In genomic region chr12:42166501-42166900, GRCh38 we compare ENCODE assay signal across 30 cellular contexts. TPM values are rescaled to one million over a fixed set of nuclear protein-coding genes. Genes with fewer than 3 reads are reported as not detected.
DNase-seq lines count a peak whose midpoint lies in the region; ATAC-seq and TF ChIP-seq lines count a peak whose summit lies in the region.
"Had no signal": no experiment of that assay in that cellular context is flagged by ENCODE, and none has a peak within 500 bp of the region (broad histone marks: within the 10 kb centered on the region; RNA-seq: fewer than 3 reads in every experiment).

No MANE protein-coding gene starts in this region.

- CTCF ChIA-PET in activated CD4-positive, alpha-beta T cell treated with anti-CD3 and anti-CD28 coated beads for 36 hours (lab: Charles Lee): no interaction called here

- peaks cover 20% of the 10 kb centered on the region for H3K4me1 Mint-ChIP-seq in activated CD4-positive, alpha-beta T cell treated with anti-CD3 and anti-CD28 coated beads for 36 hours
- peaks cover 36% of the 10 kb centered on the region for H3K4me1 Mint-ChIP-seq in chondrocyte (ENCODE audit: low read depth)

- TF ChIP-seq CTCF in chondrocyte (IDR thresholded peaks at IDR 0.05): no peak

- no peak for DNase-seq in activated CD4-positive, alpha-beta T cell treated with anti-CD3 and anti-CD28 coated beads for 36 hours
- DNase-seq in activated CD4-positive, alpha-beta T cell treated with anti-CD3 and anti-CD28 coated beads for 4 hours: no peak
- DNase-seq in HCEC 1CT: peak; percentile 71
- no peak for DNase-seq in chondrocyte (ENCODE audit: low spot score)
- peak; percentile 71 for DNase-seq in skeletal muscle cell (ENCODE audit: low read depth)
- no peak for DNase-seq in amniotic stem cell (lab: John Stamatoyannopoulos, UW)
- no peak for DNase-seq in stimulated activated CD4-positive, alpha-beta T cell treated with anti-CD3 and anti-CD28 coated beads, Interleukin-4, amount 100 ng/mL, for 24 hours
- DNase-seq: activated CD4-positive, alpha-beta T cell treated with anti-CD3 and anti-CD28 coated beads for 48 hours; activated T-cell treated with anti-CD3 and anti-CD28 coated beads, Interleukin-2, amount 50 U/mL, for 4 hours; CD8-positive, alpha-beta memory T cell; cortex of kidney; GDM1; islet precursor cell; left ventricle myocardium superior; naive B cell; NCI-H1048; NCI-H1694; psoas muscle; sigmoid colon; stimulated activated CD4-positive, alpha-beta T cell treated with anti-CD3 and anti-CD28 coated beads, Interleukin-15, amount 100 ng/mL, for 24 hours; stimulated activated naive CD8-positive, alpha-beta T cell treated with anti-CD3 and anti-CD28 coated beads, Interleukin-15, Interleukin-2, amounts not matched to agents 100 U/mL and 50 U/mL, for 24 hours; T-helper 2 cell had no signal

- H3K4me3 Mint-ChIP-seq in activated CD4-positive, alpha-beta T cell treated with anti-CD3 and anti-CD28 coated beads for 36 hours: no peak overlapping the region
- H3K4me3 Mint-ChIP-seq in chondrocyte (ENCODE audit: unreplicated experiment): no peak overlapping the region
- H3K4me3 Mint-ChIP-seq: activated T-cell treated with anti-CD3 and anti-CD28 coated beads, Interleukin-2, amount 50 U/mL, for 4 hours; B cell; CD8-positive, alpha-beta memory T cell; GM23338; mesothelial cell of epicardium; naive B cell had no signal

- POLR2A ChIA-PET in activated CD4-positive, alpha-beta T cell treated with anti-CD3 and anti-CD28 coated beads for 36 hours (lab: Charles Lee): no interaction called here

- intact Hi-C loops in activated CD4-positive, alpha-beta T cell treated with anti-CD3 and anti-CD28 coated beads for 36 hours (cut with DNase I, micrococcal nuclease): no loop called here

- H3K36me3 Mint-ChIP-seq in activated CD4-positive, alpha-beta T cell treated with anti-CD3 and anti-CD28 coated beads for 36 hours (ENCODE audit: low read depth): peaks cover 7% of the 10 kb centered on the region
- H3K36me3 Mint-ChIP-seq in chondrocyte (ENCODE audit: low read depth): peaks cover 2% of the 10 kb centered on the region
- H3K36me3 Mint-ChIP-seq: naive B cell had no signal

- H3K9me3 Mint-ChIP-seq in activated CD4-positive, alpha-beta T cell treated with anti-CD3 and anti-CD28 coated beads for 36 hours (ENCODE audit: low read depth): no peaks in the 10 kb centered on the region
- H3K9me3 Mint-ChIP-seq in chondrocyte (ENCODE audit: low read depth): no peaks in the 10 kb centered on the region
- H3K9me3 Mint-ChIP-seq: activated T-cell treated with anti-CD3 and anti-CD28 coated beads, Interleukin-2, amount 50 U/mL, for 4 hours; CD8-positive, alpha-beta memory T cell; GM23338 had no signal

- peak overlapping the region; percentile 42 for H3K27ac Mint-ChIP-seq in activated CD4-positive, alpha-beta T cell treated with anti-CD3 and anti-CD28 coated beads for 36 hours
- H3K27ac Mint-ChIP-seq in chondrocyte (ENCODE audit: unreplicated experiment): peak overlapping the region; percentile 79
- H3K27ac Mint-ChIP-seq: B cell, GM23338, mesothelial cell of epicardium, naive B cell had no signal

- H3K4me3 ChIP-seq in skeletal muscle cell (ENCODE audit: low read depth, low read length): no peak overlapping the region
- H3K4me3 ChIP-seq: cardiac muscle cell, GM23338, psoas muscle, sigmoid colon, SK-N-MC, thoracic aorta had no signal

- ATAC-seq in activated CD4-positive, alpha-beta T cell treated with anti-CD3 and anti-CD28 coated beads for 36 hours: no peak
- no peak for ATAC-seq in GM19023 (IDR thresholded peaks at IDR 0.05; ENCODE audit: unreplicated experiment)
- ATAC-seq: activated T-cell treated with anti-CD3 and anti-CD28 coated beads, Interleukin-2, amount 50 U/mL, for 4 hours; GM23338; HepG2; left ventricle myocardium superior; stimulated activated naive CD8-positive, alpha-beta T cell treated with anti-CD3 and anti-CD28 coated beads, Interleukin-15, Interleukin-2, amounts not matched to agents 100 U/mL and 50 U/mL, for 24 hours had no signal

- no peaks in the 10 kb centered on the region for H3K27me3 Mint-ChIP-seq in activated CD4-positive, alpha-beta T cell treated with anti-CD3 and anti-CD28 coated beads for 36 hours
- H3K27me3 Mint-ChIP-seq in chondrocyte (ENCODE audit: low read depth): no peaks in the 10 kb centered on the region
- H3K27me3 Mint-ChIP-seq: B cell; CD8-positive, alpha-beta memory T cell; naive B cell had no signal

RNA-seq across cellular contexts. Expression of gene GXYLT1, which starts 21.8 kb away (rescaled TPM):
- 1 to 10 TPM; 6.1 to 6.7 TPM for total RNA-seq in activated CD4-positive, alpha-beta T cell treated with anti-CD3 and anti-CD28 coated beads for 36 hours
- total RNA-seq in chondrocyte: 9.8 to 12.6 TPM (median 11.6 TPM) in 3 replicates

Comparison
In these comparisons a context has a peak if more than half of its experiments do, and no peak if none do; other contexts are left out.
1. DNase-seq: peak in HCEC 1CT (single experiment) and skeletal muscle cell (single experiment); none in activated CD4-positive, alpha-beta T cell treated with anti-CD3 and anti-CD28 coated beads for 36 hours (single experiment), activated CD4-positive, alpha-beta T cell treated with anti-CD3 and anti-CD28 coated beads for 4 hours (0 of 2), chondrocyte (single experiment), amniotic stem cell (single experiment) and stimulated activated CD4-positive, alpha-beta T cell treated with anti-CD3 and anti-CD28 coated beads, Interleukin-4, amount 100 ng/mL, for 24 hours (single experiment).